9 cellular contexts compared by ENCODE assay signal in the genomic region with DNA sequence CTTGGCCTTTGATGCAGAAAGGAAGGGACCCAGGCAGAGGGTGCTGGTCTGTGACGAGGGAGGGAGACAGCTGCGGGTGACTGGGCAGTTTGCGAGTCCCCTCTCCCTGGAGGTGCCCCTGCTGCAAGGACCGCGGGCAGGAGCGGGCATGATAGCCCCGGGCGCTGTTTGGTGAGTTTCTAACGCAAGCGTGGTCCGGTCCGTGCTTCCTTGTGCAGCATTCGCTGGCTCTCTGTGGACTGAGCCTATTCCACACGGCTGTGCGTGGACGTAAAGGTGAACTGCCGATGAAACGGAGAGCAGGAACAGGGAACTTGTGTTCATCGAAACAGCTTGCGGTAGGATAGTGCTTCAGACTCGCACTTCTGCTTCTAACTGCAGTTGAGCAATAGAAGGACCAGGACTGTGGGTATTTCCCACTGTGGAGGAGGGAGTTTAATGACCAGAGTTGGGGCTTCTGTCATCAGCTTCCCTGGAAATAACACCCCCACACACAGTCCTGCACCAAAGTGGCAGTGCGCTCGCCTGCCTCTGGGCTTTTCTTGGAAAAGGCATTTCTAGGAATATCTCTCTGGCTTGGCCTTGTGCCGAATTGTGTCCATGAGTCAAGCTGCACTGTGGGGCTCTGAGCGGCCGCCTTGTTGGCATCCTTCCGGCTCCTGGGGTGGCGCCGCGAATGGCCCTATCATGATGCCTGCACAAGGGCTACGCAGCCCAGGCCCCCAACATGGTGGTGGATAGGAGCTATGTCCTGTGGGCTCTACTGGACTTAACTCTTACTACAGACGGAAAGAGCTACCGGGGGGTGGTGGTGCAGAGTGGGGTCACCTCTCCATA. TPM values are rescaled to one million over a fixed set of nuclear protein-coding genes. Genes with fewer than 3 reads are reported as not detected.
DNase-seq lines count a peak whose midpoint lies in the region; ATAC-seq, FAIRE-seq and TF ChIP-seq lines count a peak whose summit lies in the region.
"Had no signal": no experiment of that assay in that cellular context is flagged by ENCODE, and none has a peak within 500 bp of the region (broad histone marks: within the 10 kb centered on the region; RNA-seq: fewer than 3 reads in every experiment).

No MANE protein-coding gene starts in this region.

- intact Hi-C loops in pancreas (cut with DNase I), result no loop called here
- intact Hi-C loops in A673 (cut with micrococcal nuclease; ENCODE audit: unreplicated experiment), result no loop called here

- POLR2A ChIA-PET in activated naive CD8-positive, alpha-beta T cell treated with anti-CD3 and anti-CD28 coated beads, Interleukin-2, amount 10 ng/mL, durations not matched to agents 7 days and 5 days (lab: Charles Lee), result interaction anchor here (1.1 to 7.8 kb wide), 7 partner anchors 28 to 151 kb away, joined by 3 to 94 read pairs (median 4); partner anchors contain the start of genes DUSP22 and IRF4
- POLR2A ChIA-PET in A673 (lab: Charles Lee; ENCODE audit: low non-redundant PET), result no interaction called here

- CTCF ChIA-PET in A673 (lab: Charles Lee), result no interaction called here

- H3K9me3 ChIP-seq in pancreas (no peaks in the 10 kb centered on the region), A673 (ENCODE audit: low read depth, low read length, poor library complexity, severe bottlenecking) (peaks cover 14% of the 10 kb centered on the region)

- WGBS in pancreas, 2 donors, result 88% methylated on average over 33 of the region's 33 CpGs

- no TSS peak for BruUV-seq in A673 (replicated peaks; lab: Mats Ljungman, UMichigan)

- H3K36me3 Mint-ChIP-seq in activated naive CD8-positive, alpha-beta T cell treated with anti-CD3 and anti-CD28 coated beads, Interleukin-2, amount 10 ng/mL, durations not matched to agents 7 days and 5 days, result peaks cover 8% of the 10 kb centered on the region

- no peak overlapping the region for H3K4me3 ChIP-seq in pancreas
- H3K4me3 ChIP-seq in A673 (ENCODE audit: low read depth, low read length, poor library complexity, severe bottlenecking), result no peak overlapping the region
- no peak overlapping the region for H3K4me3 ChIP-seq in coronary artery

- H3K9me3 Mint-ChIP-seq in activated naive CD8-positive, alpha-beta T cell treated with anti-CD3 and anti-CD28 coated beads, Interleukin-2, amount 10 ng/mL, durations not matched to agents 7 days and 5 days, result no peaks in the 10 kb centered on the region

- no peak for DNase-seq in activated naive CD8-positive, alpha-beta T cell treated with anti-CD3 and anti-CD28 coated beads, Interleukin-2, amount 10 ng/mL, durations not matched to agents 7 days and 5 days
- peak in 2 of 6 donors; percentile 68 to 82 for DNase-seq in pancreas
- no peak for DNase-seq in A673 (ENCODE audit: low spot score)
- DNase-seq in coronary artery (ENCODE audit: low spot score), result no peak
- no peak for DNase-seq in NCI-H446 treated with DMSO at 0.1 percent for 48 hours (lab: John Stamatoyannopoulos, UW)

- H3K27me3 ChIP-seq in pancreas, result no peaks in the 10 kb centered on the region
- no peaks in the 10 kb centered on the region for H3K27me3 ChIP-seq in A673 (replicated peaks; ENCODE audit: insufficient read depth, low read depth, low read length, poor library complexity)

- H3K4me1 Mint-ChIP-seq in activated naive CD8-positive, alpha-beta T cell treated with anti-CD3 and anti-CD28 coated beads, Interleukin-2, amount 10 ng/mL, durations not matched to agents 7 days and 5 days, result peaks cover 59% of the 10 kb centered on the region

- TF ChIP-seq CTCF in pancreas (IDR thresholded peaks at IDR 0.05) (no peak), A673 (conservative IDR thresholded peaks at IDR 0.05; ENCODE audit: low read depth, low read length) (no peak), coronary artery (IDR thresholded peaks at IDR 0.05) (no peak)

- H3K27ac ChIP-seq in pancreas (no peak overlapping the region), A673 (ENCODE audit: low read depth, low read length, poor library complexity, severe bottlenecking) (no peak overlapping the region), coronary artery (no peak overlapping the region)
- H3K27ac ChIP-seq: dorsolateral prefrontal cortex had no signal

- no peaks in the 10 kb centered on the region for H3K36me3 ChIP-seq in pancreas
- H3K36me3 ChIP-seq in A673 (ENCODE audit: insufficient read depth, low read length, poor library complexity, severe bottlenecking), result no peaks in the 10 kb centered on the region

- no peaks in the 10 kb centered on the region for H3K4me1 ChIP-seq in pancreas
- no peaks in the 10 kb centered on the region for H3K4me1 ChIP-seq in A673 (ENCODE audit: insufficient read depth, low read length, poor library complexity, severe bottlenecking)

- H3K27me3 Mint-ChIP-seq in activated naive CD8-positive, alpha-beta T cell treated with anti-CD3 and anti-CD28 coated beads, Interleukin-2, amount 10 ng/mL, durations not matched to agents 7 days and 5 days, result no peaks in the 10 kb centered on the region

- H3K27ac Mint-ChIP-seq in activated naive CD8-positive, alpha-beta T cell treated with anti-CD3 and anti-CD28 coated beads, Interleukin-2, amount 10 ng/mL, durations not matched to agents 7 days and 5 days, result peak overlapping the region; percentile 79

- peak; percentile 39 for ATAC-seq in GM18873 (IDR thresholded peaks at IDR 0.05; ENCODE audit: low FRiP score, unreplicated experiment)
- ATAC-seq in HG02763 (IDR thresholded peaks at IDR 0.05; ENCODE audit: unreplicated experiment), result peak; percentile 36
- ATAC-seq in activated naive CD8-positive, alpha-beta T cell treated with anti-CD3 and anti-CD28 coated beads, Interleukin-2, amount 10 ng/mL, durations not matched to agents 7 days and 5 days (ENCODE audit: low read depth), result no peak
- peak in 3 of 4 donors; percentile 21 to 59 (median 43) for ATAC-seq in pancreas
- no peak for ATAC-seq in GM19328 (IDR thresholded peaks at IDR 0.05; ENCODE audit: unreplicated experiment)

- no peak for FAIRE-seq in pancreas (lab: Jason Lieb, UNC)

- H3K4me3 Mint-ChIP-seq in activated naive CD8-positive, alpha-beta T cell treated with anti-CD3 and anti-CD28 coated beads, Interleukin-2, amount 10 ng/mL, durations not matched to agents 7 days and 5 days, result peak overlapping the region; percentile 50

RNA-seq across cellular contexts. Expression of gene DUSP22, which starts 48.9 kb away (rescaled TPM):
- 10 to 100 TPM; 49.1 to 50.4 TPM for total RNA-seq in activated naive CD8-positive, alpha-beta T cell treated with anti-CD3 and anti-CD28 coated beads, Interleukin-2, amount 10 ng/mL, durations not matched to agents 7 days and 5 days
- total RNA-seq in pancreas (10 to 100 TPM; 21.1 to 32.9 (median 27.4) TPM), A673 (2021) (16.0 and 18.5 TPM in 2 replicates)
- 10 to 100 TPM; 16.4 to 20.6 TPM for polyA plus RNA-seq in pancreas

RNA-seq across cellular contexts. Expression of gene IRF4, which starts 50.3 kb away (rescaled TPM):
- total RNA-seq in activated naive CD8-positive, alpha-beta T cell treated with anti-CD3 and anti-CD28 coated beads, Interleukin-2, amount 10 ng/mL, durations not matched to agents 7 days and 5 days, result 10 to 100 TPM; 94.2 to 95.1 TPM
- 1 to 10 TPM in 3 of 6 donors, under 1 TPM in 3; 0.09 to 3.8 (median 0.86) TPM for total RNA-seq in pancreas
- under 1 TPM; 0.04 to 0.05 TPM for polyA plus RNA-seq in pancreas
- total RNA-seq in A673 (2021), result 0.07 and 0.37 TPM in 2 replicates

Comparison
In these comparisons a context has a peak if more than half of its experiments do, and no peak if none do; other contexts are left out.
1. ATAC-seq: peak in GM18873 (single experiment), HG02763 (single experiment) and pancreas (3 of 4); none in activated naive CD8-positive, alpha-beta T cell treated with anti-CD3 and anti-CD28 coated beads, Interleukin-2, amount 10 ng/mL, durations not matched to agents 7 days and 5 days (single experiment) and GM19328 (single experiment).
2. RNA of gene IRF4, which starts 50.3 kb away (total RNA-seq): 94.2 to 95.1 TPM in activated naive CD8-positive, alpha-beta T cell treated with anti-CD3 and anti-CD28 coated beads, Interleukin-2, amount 10 ng/mL, durations not matched to agents 7 days and 5 days; 0.09 to 3.8 TPM in pancreas and 0.07 to 0.37 TPM in A673; every median in the first group is over 10 times any median in the second.